ENCODE assay signal across 14 cellular contexts in genomic region chr18:11176416-11176815, GRCh38. TPM values are rescaled to one million over a fixed set of nuclear protein-coding genes. Genes with fewer than 3 reads are reported as not detected.
DNase-seq lines count a peak whose midpoint lies in the region; ATAC-seq and TF ChIP-seq lines count a peak whose summit lies in the region.
"Had no signal": no experiment of that assay in that cellular context is flagged by ENCODE, and none has a peak within 500 bp of the region (broad histone marks: within the 10 kb centered on the region; RNA-seq: fewer than 3 reads in every experiment).

No MANE protein-coding gene starts in this region.

- peak; percentile 82 for DNase-seq in EH (ENCODE audit: low read depth)
- DNase-seq in RPMI7951 (ENCODE audit: low read depth) = peak; percentile 36
- peak; percentile 48 for DNase-seq in fibroblast of the aortic adventitia (ENCODE audit: low read depth)
- peak; percentile 42 for DNase-seq in stromal cell of bone marrow (ENCODE audit: low read depth)
- DNase-seq in DMS79 treated with DMSO at 0.1 percent for 48 hours (lab: John Stamatoyannopoulos, UW) = no peak
- DNase-seq in RPMI8226 = no peak
- no peak for DNase-seq in germinal center (ENCODE audit: low spot score)
- DNase-seq: activated CD8-positive, alpha-beta T cell treated with anti-CD3 and anti-CD28 coated beads, Interleukin-2, amount 10 ng/mL, durations not matched to agents 7 days and 5 days; CD4-positive, alpha-beta T cell; midbrain; NCI-H2171 treated with DMSO at 0.1 percent for 48 hours; nucleus accumbens had no signal

- TF ChIP-seq CTCF in fibroblast of the aortic adventitia (IDR thresholded peaks at IDR 0.05; ENCODE audit: insufficient read depth, low read length) = no peak

- H3K4me3 ChIP-seq in fibroblast of the aortic adventitia (ENCODE audit: low read depth, low read length) = no peak overlapping the region
- H3K4me3 ChIP-seq: SK-N-MC had no signal

- no peak for ATAC-seq in GM21367 (IDR thresholded peaks at IDR 0.05; ENCODE audit: unreplicated experiment)
- ATAC-seq: activated CD8-positive, alpha-beta T cell treated with anti-CD3 and anti-CD28 coated beads, Interleukin-2, amount 10 ng/mL, durations not matched to agents 7 days and 5 days had no signal

RNA-seq across cellular contexts. Expression of gene PIEZO2, which starts 27.0 kb away (rescaled TPM):
- 10.7 and 10.8 TPM in 2 replicates for total RNA-seq in RPMI7951 (2014; rRNA removed; shearing (Covaris generic))
- total RNA-seq in fibroblast of the aortic adventitia (ENCODE audit: low replicate concordance) = 1.6 and 40.2 TPM in 2 replicates
- total RNA-seq: activated CD8-positive, alpha-beta T cell treated with anti-CD3 and anti-CD28 coated beads, Interleukin-2, amount 10 ng/mL, durations not matched to agents 7 days and 5 days; CD4-positive, alpha-beta T cell had no signal

Comparison
In these comparisons a context has a peak if more than half of its experiments do, and no peak if none do; other contexts are left out.
1. DNase-seq: peak in EH (single experiment), RPMI7951 (single experiment), fibroblast of the aortic adventitia (single experiment) and stromal cell of bone marrow (single experiment); none in DMS79 treated with DMSO at 0.1 percent for 48 hours (single experiment), RPMI8226 (single experiment) and germinal center (single experiment).